Comparison of ENCODE assay signal across 2 cellular contexts in the genomic region with DNA sequence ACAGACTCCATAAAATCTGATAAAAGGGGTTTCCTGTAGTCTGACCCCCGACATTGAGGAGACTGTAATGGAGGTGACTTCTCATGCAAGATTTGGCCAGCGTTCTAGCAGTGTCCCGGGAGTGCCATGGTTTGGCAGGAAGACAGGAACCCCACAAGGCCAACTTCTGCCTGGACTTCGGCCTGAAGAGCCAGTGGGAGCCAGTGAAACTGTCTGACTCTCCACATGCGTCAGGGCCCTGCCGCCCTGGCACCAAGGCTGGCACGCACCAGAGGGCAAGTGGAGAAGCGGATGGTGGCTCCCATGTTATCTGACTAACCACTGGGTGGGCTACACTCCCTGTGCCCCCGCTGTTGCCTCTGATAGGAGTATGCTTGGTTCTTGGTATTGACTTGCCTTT.
TF ChIP-seq lines count a peak whose summit lies in the region.

No MANE protein-coding gene starts in this region.

TF ChIP-seq in liver, 16 proteins besides CTCF, POLR2A, EP300 and RAD21 (continued from another document):
- TF ChIP-seq, protein P1, sequence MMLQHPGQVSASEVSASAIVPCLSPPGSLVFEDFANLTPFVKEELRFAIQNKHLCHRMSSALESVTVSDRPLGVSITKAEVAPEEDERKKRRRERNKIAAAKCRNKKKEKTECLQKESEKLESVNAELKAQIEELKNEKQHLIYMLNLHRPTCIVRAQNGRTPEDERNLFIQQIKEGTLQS (IDR thresholded peaks at IDR 0.05): no peak
- TF ChIP-seq, protein P2, sequence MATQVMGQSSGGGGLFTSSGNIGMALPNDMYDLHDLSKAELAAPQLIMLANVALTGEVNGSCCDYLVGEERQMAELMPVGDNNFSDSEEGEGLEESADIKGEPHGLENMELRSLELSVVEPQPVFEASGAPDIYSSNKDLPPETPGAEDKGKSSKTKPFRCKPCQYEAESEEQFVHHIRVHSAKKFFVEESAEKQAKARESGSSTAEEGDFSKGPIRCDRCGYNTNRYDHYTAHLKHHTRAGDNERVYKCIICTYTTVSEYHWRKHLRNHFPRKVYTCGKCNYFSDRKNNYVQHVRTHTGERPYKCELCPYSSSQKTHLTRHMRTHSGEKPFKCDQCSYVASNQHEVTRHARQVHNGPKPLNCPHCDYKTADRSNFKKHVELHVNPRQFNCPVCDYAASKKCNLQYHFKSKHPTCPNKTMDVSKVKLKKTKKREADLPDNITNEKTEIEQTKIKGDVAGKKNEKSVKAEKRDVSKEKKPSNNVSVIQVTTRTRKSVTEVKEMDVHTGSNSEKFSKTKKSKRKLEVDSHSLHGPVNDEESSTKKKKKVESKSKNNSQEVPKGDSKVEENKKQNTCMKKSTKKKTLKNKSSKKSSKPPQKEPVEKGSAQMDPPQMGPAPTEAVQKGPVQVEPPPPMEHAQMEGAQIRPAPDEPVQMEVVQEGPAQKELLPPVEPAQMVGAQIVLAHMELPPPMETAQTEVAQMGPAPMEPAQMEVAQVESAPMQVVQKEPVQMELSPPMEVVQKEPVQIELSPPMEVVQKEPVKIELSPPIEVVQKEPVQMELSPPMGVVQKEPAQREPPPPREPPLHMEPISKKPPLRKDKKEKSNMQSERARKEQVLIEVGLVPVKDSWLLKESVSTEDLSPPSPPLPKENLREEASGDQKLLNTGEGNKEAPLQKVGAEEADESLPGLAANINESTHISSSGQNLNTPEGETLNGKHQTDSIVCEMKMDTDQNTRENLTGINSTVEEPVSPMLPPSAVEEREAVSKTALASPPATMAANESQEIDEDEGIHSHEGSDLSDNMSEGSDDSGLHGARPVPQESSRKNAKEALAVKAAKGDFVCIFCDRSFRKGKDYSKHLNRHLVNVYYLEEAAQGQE (IDR thresholded peaks at IDR 0.05): no peak
- TF ChIP-seq FOXA1 (IDR thresholded peaks at IDR 0.05) (no peak), SP1 (IDR thresholded peaks at IDR 0.05) (peak; percentile 50), HNF4A (conservative IDR thresholded peaks at IDR 0.05) (peak; percentile 72 to 83), GABPA (IDR thresholded peaks at IDR 0.05 in 1 of 2, conservative IDR thresholded peaks at IDR 0.05 in 1 of 2) (no peak)
- TF ChIP-seq, protein P3, sequence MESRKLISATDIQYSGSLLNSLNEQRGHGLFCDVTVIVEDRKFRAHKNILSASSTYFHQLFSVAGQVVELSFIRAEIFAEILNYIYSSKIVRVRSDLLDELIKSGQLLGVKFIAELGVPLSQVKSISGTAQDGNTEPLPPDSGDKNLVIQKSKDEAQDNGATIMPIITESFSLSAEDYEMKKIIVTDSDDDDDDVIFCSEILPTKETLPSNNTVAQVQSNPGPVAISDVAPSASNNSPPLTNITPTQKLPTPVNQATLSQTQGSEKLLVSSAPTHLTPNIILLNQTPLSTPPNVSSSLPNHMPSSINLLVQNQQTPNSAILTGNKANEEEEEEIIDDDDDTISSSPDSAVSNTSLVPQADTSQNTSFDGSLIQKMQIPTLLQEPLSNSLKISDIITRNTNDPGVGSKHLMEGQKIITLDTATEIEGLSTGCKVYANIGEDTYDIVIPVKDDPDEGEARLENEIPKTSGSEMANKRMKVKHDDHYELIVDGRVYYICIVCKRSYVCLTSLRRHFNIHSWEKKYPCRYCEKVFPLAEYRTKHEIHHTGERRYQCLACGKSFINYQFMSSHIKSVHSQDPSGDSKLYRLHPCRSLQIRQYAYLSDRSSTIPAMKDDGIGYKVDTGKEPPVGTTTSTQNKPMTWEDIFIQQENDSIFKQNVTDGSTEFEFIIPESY (IDR thresholded peaks at IDR 0.05): peak; percentile 16
- TF ChIP-seq, protein P4, sequence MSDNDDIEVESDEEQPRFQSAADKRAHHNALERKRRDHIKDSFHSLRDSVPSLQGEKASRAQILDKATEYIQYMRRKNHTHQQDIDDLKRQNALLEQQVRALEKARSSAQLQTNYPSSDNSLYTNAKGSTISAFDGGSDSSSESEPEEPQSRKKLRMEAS (IDR thresholded peaks at IDR 0.05): peak; percentile 36
TF ChIP-seq in liver: peak in this region for 7.

TF ChIP-seq in HepG2, 621 proteins besides CTCF, POLR2A, EP300 and RAD21 (continued from another document):
- TF ChIP-seq, protein P5, sequence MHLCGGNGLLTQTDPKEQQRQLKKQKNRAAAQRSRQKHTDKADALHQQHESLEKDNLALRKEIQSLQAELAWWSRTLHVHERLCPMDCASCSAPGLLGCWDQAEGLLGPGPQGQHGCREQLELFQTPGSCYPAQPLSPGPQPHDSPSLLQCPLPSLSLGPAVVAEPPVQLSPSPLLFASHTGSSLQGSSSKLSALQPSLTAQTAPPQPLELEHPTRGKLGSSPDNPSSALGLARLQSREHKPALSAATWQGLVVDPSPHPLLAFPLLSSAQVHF (CRISPR knock-in tag; IDR thresholded peaks at IDR 0.05): no peak
- TF ChIP-seq ZNF773 (CRISPR knock-in tag; IDR thresholded peaks at IDR 0.05; ENCODE audit: borderline replicate concordance): no peak
- TF ChIP-seq, protein P6, sequence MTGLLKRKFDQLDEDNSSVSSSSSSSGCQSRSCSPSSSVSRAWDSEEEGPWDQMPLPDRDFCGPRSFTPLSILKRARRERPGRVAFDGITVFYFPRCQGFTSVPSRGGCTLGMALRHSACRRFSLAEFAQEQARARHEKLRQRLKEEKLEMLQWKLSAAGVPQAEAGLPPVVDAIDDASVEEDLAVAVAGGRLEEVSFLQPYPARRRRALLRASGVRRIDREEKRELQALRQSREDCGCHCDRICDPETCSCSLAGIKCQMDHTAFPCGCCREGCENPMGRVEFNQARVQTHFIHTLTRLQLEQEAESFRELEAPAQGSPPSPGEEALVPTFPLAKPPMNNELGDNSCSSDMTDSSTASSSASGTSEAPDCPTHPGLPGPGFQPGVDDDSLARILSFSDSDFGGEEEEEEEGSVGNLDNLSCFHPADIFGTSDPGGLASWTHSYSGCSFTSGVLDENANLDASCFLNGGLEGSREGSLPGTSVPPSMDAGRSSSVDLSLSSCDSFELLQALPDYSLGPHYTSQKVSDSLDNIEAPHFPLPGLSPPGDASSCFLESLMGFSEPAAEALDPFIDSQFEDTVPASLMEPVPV (CRISPR knock-in tag; IDR thresholded peaks at IDR 0.05): no peak
- TF ChIP-seq, protein P7, sequence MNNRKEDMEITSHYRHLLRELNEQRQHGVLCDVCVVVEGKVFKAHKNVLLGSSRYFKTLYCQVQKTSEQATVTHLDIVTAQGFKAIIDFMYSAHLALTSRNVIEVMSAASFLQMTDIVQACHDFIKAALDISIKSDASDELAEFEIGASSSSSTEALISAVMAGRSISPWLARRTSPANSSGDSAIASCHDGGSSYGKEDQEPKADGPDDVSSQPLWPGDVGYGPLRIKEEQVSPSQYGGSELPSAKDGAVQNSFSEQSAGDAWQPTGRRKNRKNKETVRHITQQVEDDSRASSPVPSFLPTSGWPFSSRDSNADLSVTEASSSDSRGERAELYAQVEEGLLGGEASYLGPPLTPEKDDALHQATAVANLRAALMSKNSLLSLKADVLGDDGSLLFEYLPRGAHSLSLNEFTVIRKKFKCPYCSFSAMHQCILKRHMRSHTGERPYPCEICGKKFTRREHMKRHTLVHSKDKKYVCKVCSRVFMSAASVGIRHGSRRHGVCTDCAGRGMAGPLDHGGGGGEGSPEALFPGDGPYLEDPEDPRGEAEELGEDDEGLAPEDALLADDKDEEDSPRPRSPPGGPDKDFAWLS (CRISPR knock-in tag; IDR thresholded peaks at IDR 0.05; ENCODE audit: borderline replicate concordance): no peak
- TF ChIP-seq KMT2A (CRISPR knock-in tag; IDR thresholded peaks at IDR 0.05): no peak
